In the genomic region with DNA sequence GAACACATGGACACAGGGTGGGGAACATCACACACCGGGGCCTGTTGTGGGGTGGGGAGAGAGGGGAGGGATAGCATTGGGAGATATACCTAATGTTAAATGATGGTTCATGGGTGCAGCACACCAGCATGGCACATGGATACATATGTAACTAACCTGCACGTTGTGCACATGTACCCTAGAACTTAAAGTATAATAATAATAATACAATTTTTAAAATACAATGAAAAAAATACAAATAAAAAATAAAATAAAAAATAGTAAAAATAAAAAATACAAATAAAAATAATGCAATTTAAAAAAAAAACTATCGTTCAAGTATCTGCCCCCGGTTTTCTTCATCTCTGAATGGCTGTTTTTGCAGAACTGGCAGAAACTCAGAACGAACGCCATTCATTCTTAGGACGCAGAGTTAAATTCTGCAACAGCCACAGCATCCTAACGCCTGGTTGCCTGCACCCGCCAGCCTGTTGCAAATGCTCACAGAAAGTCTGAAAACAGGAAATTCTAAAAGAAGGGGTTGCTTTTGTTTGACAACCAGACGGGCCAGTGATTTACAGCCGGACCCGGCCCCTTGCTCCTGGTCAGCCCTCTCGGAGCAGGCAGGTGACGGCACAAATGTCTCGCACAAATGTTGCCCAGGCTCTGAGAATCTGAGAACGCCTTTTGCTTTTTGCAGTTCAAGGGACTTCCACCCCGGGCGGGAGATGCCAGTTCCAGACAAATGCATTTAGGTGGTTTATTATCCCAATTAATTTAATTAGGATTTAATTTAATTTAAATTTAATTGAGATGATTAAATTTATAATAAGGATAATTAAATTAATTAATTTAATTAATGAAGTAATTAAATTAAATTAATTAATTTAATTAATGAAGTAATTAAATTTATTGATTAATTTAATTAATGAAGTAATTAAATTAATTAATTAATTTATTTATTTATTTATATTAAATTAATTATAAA, we compare ENCODE assay signal across 11 cellular contexts. TPM values are rescaled to one million over a fixed set of nuclear protein-coding genes. Genes with fewer than 3 reads are reported as not detected.
DNase-seq lines count a peak whose midpoint lies in the region; ATAC-seq and TF ChIP-seq lines count a peak whose summit lies in the region.
"Had no signal": no experiment of that assay in that cellular context is flagged by ENCODE, and none has a peak within 500 bp of the region (broad histone marks: within the 10 kb centered on the region; RNA-seq: fewer than 3 reads in every experiment).

No MANE protein-coding gene starts in this region.

- no peak for TF ChIP-seq POLR2A in esophagus muscularis mucosa (IDR thresholded peaks at IDR 0.05; ENCODE audit: low read depth)

- H3K4me3 Mint-ChIP-seq in activated T-cell treated with anti-CD3 and anti-CD28 coated beads, Interleukin-2, amount 50 U/mL, for 72 hours, result no peak overlapping the region
- H3K4me3 Mint-ChIP-seq in osteocyte (ENCODE audit: unreplicated experiment) (no peak overlapping the region), chondrocyte (ENCODE audit: unreplicated experiment) (no peak overlapping the region)

- intact Hi-C loops in esophagus muscularis mucosa (cut with DNase I), result no loop called here

- no peak for TF ChIP-seq CTCF in esophagus muscularis mucosa (IDR thresholded peaks at IDR 0.05)
- TF ChIP-seq CTCF in osteocyte (IDR thresholded peaks at IDR 0.05), result no peak
- no peak for TF ChIP-seq CTCF in chondrocyte (IDR thresholded peaks at IDR 0.05)

- H3K36me3 Mint-ChIP-seq in activated T-cell treated with anti-CD3 and anti-CD28 coated beads, Interleukin-2, amount 50 U/mL, for 72 hours (ENCODE audit: insufficient read depth in 2 of 2), result peaks cover 0 to 9% of the 10 kb centered on the region in 2 donors
- H3K36me3 Mint-ChIP-seq in osteocyte (ENCODE audit: unreplicated experiment), result no peaks in the 10 kb centered on the region
- H3K36me3 Mint-ChIP-seq in chondrocyte (ENCODE audit: low read depth), result no peaks in the 10 kb centered on the region

- H3K36me3 ChIP-seq in esophagus muscularis mucosa, result no peaks in the 10 kb centered on the region
- H3K36me3 ChIP-seq: stomach had no signal

- peaks cover 0 to 33% (median 10%) of the 10 kb centered on the region in 4 donors for H3K27me3 ChIP-seq in esophagus muscularis mucosa

- 19% methylated on average over 18 of the region's 18 CpGs for WGBS in esophagus muscularis mucosa

- DNase-seq in activated T-cell treated with anti-CD3 and anti-CD28 coated beads, Interleukin-2, amount 50 U/mL, for 72 hours, result no peak
- no peak for DNase-seq in activated T-cell treated with anti-CD3 and anti-CD28 coated beads, Interleukin-2, amount 50 U/mL, for 1 hour
- DNase-seq in esophagus muscularis mucosa (ENCODE audit: extremely low spot score) (peak; percentile 90), osteocyte (ENCODE audit: extremely low spot score, unreplicated experiment) (peak; percentile 77), chondrocyte (ENCODE audit: low spot score) (no peak), medulla oblongata (ENCODE audit: extremely low spot score) (no peak), NCI-H187 treated with DMSO at 0.1 percent for 48 hours (lab: John Stamatoyannopoulos, UW) (no peak)
- DNase-seq: activated CD8-positive, alpha-beta memory T cell treated with anti-CD3 and anti-CD28 coated beads, Interleukin-2, amount 50 U/mL, for 48 hours; stomach had no signal

- H3K27ac ChIP-seq in esophagus muscularis mucosa (replicated peaks in 1 of 4), result no peak overlapping the region
- H3K27ac ChIP-seq: parathyroid adenoma, stomach had no signal

- no peak overlapping the region for H3K27ac Mint-ChIP-seq in activated T-cell treated with anti-CD3 and anti-CD28 coated beads, Interleukin-2, amount 50 U/mL, for 72 hours
- H3K27ac Mint-ChIP-seq in osteocyte (ENCODE audit: unreplicated experiment), result no peak overlapping the region
- no peak overlapping the region for H3K27ac Mint-ChIP-seq in chondrocyte (ENCODE audit: unreplicated experiment)

- H3K9me3 ChIP-seq in esophagus muscularis mucosa, result no peaks in the 10 kb centered on the region
- H3K9me3 ChIP-seq: stomach had no signal

- no peak for TF ChIP-seq EP300 in esophagus muscularis mucosa (IDR thresholded peaks at IDR 0.05)

- no peaks in the 10 kb centered on the region for H3K4me1 ChIP-seq in esophagus muscularis mucosa
- H3K4me1 ChIP-seq: parathyroid adenoma, stomach had no signal

- H3K4me3 ChIP-seq in esophagus muscularis mucosa, result no peak overlapping the region
- H3K4me3 ChIP-seq: stomach had no signal

- peak; percentile 7 to 16 for ATAC-seq in activated T-cell treated with anti-CD3 and anti-CD28 coated beads, Interleukin-2, amount 50 U/mL, for 72 hours (replicated peaks in 1 of 2)
- ATAC-seq in HG03432 (IDR thresholded peaks at IDR 0.05; ENCODE audit: unreplicated experiment), result peak; percentile 40

- peaks cover 7% of the 10 kb centered on the region for H3K27me3 Mint-ChIP-seq in activated T-cell treated with anti-CD3 and anti-CD28 coated beads, Interleukin-2, amount 50 U/mL, for 72 hours (ENCODE audit: low read depth)
- H3K27me3 Mint-ChIP-seq in osteocyte (ENCODE audit: unreplicated experiment) (peaks cover 2% of the 10 kb centered on the region), chondrocyte (ENCODE audit: low read depth) (peaks cover 9% of the 10 kb centered on the region)

- H3K4me1 Mint-ChIP-seq in activated T-cell treated with anti-CD3 and anti-CD28 coated beads, Interleukin-2, amount 50 U/mL, for 72 hours (ENCODE audit: low read depth), result peaks cover 15% of the 10 kb centered on the region
- H3K4me1 Mint-ChIP-seq in osteocyte (ENCODE audit: unreplicated experiment) (peaks cover 3% of the 10 kb centered on the region), chondrocyte (ENCODE audit: low read depth) (peaks cover 4% of the 10 kb centered on the region)

- H3K9me3 Mint-ChIP-seq in activated T-cell treated with anti-CD3 and anti-CD28 coated beads, Interleukin-2, amount 50 U/mL, for 72 hours, result peaks cover 6% of the 10 kb centered on the region in 2 donors
- H3K9me3 Mint-ChIP-seq in osteocyte (ENCODE audit: unreplicated experiment) (no peaks in the 10 kb centered on the region), chondrocyte (ENCODE audit: low read depth) (no peaks in the 10 kb centered on the region)

RNA-seq across cellular contexts. Expression of a gene that starts 47.8 kb away (rescaled TPM):
- total RNA-seq in activated T-cell treated with anti-CD3 and anti-CD28 coated beads, Interleukin-2, amount 50 U/mL, for 72 hours, result 1 to 10 TPM in 1 of 2 donors, under 1 TPM in 1; 0.22 to 1.4 TPM
- total RNA-seq in esophagus muscularis mucosa (1 to 10 TPM in 2 of 4 donors, under 1 TPM in 1, not detected in 1; 0.63 to 2.1 (median 1.3) TPM), osteocyte (not detected in 2 replicates), chondrocyte (not detected in 3 replicates)
- total RNA-seq: stomach had no signal

Comparison
In these comparisons a context has a peak if more than half of its experiments do, and no peak if none do; other contexts are left out.
1. DNase-seq: peak in esophagus muscularis mucosa (single experiment) and osteocyte (single experiment); none in activated T-cell treated with anti-CD3 and anti-CD28 coated beads, Interleukin-2, amount 50 U/mL, for 72 hours (0 of 2), activated T-cell treated with anti-CD3 and anti-CD28 coated beads, Interleukin-2, amount 50 U/mL, for 1 hour (single experiment), chondrocyte (single experiment), medulla oblongata (single experiment) and NCI-H187 treated with DMSO at 0.1 percent for 48 hours (single experiment).